8 cellular contexts compared by ENCODE assay signal in the genomic region with DNA sequence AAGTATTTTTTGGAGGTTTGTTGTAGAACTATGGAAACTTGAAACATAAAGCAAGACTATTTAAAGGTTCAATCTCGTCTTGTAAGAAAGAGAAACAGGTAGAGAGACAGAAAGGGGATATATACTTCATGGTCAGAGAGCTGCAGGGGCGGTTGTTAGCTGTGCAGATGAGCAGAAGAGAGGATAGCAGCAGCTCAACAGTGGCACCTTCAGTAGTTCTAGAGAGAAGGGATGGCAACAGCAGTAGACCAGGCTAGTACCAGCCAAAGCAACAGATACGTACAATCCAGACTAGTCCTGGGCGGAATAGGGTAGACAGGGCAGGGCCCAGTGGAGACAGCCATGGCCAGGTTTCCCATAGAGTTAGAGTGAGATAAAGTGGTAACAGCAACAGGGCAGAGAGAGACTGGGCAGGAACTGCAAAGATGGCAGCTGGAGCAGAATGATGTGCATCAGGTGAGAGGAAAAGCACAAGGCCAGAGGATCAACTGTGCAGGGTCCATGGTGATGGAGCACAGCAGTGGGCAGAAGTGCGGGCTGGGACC.
DNase-seq lines count a peak whose midpoint lies in the region; ATAC-seq and TF ChIP-seq lines count a peak whose summit lies in the region.

No MANE protein-coding gene starts in this region.

- intact Hi-C loops in activated CD8-positive, alpha-beta T cell treated with anti-CD3 and anti-CD28 coated beads for 36 hours (cut with micrococcal nuclease) = loop anchor here (5.0 kb wide), 1 partner anchor 398 kb away; no protein-coding TSS in a partner anchor

- ATAC-seq in HG02840 (IDR thresholded peaks at IDR 0.05; ENCODE audit: low FRiP score, unreplicated experiment) = peak; percentile 50
- peak; percentile 94 for ATAC-seq in activated CD8-positive, alpha-beta T cell treated with anti-CD3 and anti-CD28 coated beads for 36 hours
- ATAC-seq in stimulated activated effector memory CD8-positive, alpha-beta T cell treated with anti-CD3 and anti-CD28 coated beads, Interleukin-12 subunit alpha, Interleukin-12 subunit beta, amount 100 ng/mL, for 72 hours = peak; percentile 88

- DNase-seq in NCI-H2171 treated with DMSO at 0.1 percent for 48 hours (lab: John Stamatoyannopoulos, UW) (peak; percentile 40), NCI-H2171 (lab: John Stamatoyannopoulos, UW) (no peak), NCI-H510A (lab: John Stamatoyannopoulos, UW) (peak; percentile 23), glomerular visceral epithelial cell (ENCODE audit: extremely low spot score) (peak; percentile 84), occipital lobe (lab: John Stamatoyannopoulos, UW) (no peak)
- DNase-seq in activated CD8-positive, alpha-beta T cell treated with anti-CD3 and anti-CD28 coated beads for 36 hours = peak; percentile 79
- peak; percentile 9 to 76 for DNase-seq in stimulated activated effector memory CD8-positive, alpha-beta T cell treated with anti-CD3 and anti-CD28 coated beads, Interleukin-12 subunit alpha, Interleukin-12 subunit beta, amount 100 ng/mL, for 72 hours (ENCODE audit: low spot score in 2 of 2)

- peak overlapping the region; percentile 96 for H3K27ac Mint-ChIP-seq in activated CD8-positive, alpha-beta T cell treated with anti-CD3 and anti-CD28 coated beads for 36 hours
- peak overlapping the region; percentile 99 for H3K27ac Mint-ChIP-seq in stimulated activated effector memory CD8-positive, alpha-beta T cell treated with anti-CD3 and anti-CD28 coated beads, Interleukin-12 subunit alpha, Interleukin-12 subunit beta, amount 100 ng/mL, for 72 hours

- no peaks in the 10 kb centered on the region for H3K9me3 Mint-ChIP-seq in activated CD8-positive, alpha-beta T cell treated with anti-CD3 and anti-CD28 coated beads for 36 hours
- H3K9me3 Mint-ChIP-seq in stimulated activated effector memory CD8-positive, alpha-beta T cell treated with anti-CD3 and anti-CD28 coated beads, Interleukin-12 subunit alpha, Interleukin-12 subunit beta, amount 100 ng/mL, for 72 hours = no peaks in the 10 kb centered on the region

- H3K4me3 Mint-ChIP-seq in activated CD8-positive, alpha-beta T cell treated with anti-CD3 and anti-CD28 coated beads for 36 hours = peak overlapping the region; percentile 56
- H3K4me3 Mint-ChIP-seq in stimulated activated effector memory CD8-positive, alpha-beta T cell treated with anti-CD3 and anti-CD28 coated beads, Interleukin-12 subunit alpha, Interleukin-12 subunit beta, amount 100 ng/mL, for 72 hours = peak overlapping the region; percentile 51

- no peaks in the 10 kb centered on the region for H3K36me3 Mint-ChIP-seq in activated CD8-positive, alpha-beta T cell treated with anti-CD3 and anti-CD28 coated beads for 36 hours (ENCODE audit: low read depth)
- peaks cover 21% of the 10 kb centered on the region for H3K36me3 Mint-ChIP-seq in stimulated activated effector memory CD8-positive, alpha-beta T cell treated with anti-CD3 and anti-CD28 coated beads, Interleukin-12 subunit alpha, Interleukin-12 subunit beta, amount 100 ng/mL, for 72 hours

- H3K4me1 Mint-ChIP-seq in activated CD8-positive, alpha-beta T cell treated with anti-CD3 and anti-CD28 coated beads for 36 hours (ENCODE audit: low read depth) = peaks cover 24% of the 10 kb centered on the region
- H3K4me1 Mint-ChIP-seq in stimulated activated effector memory CD8-positive, alpha-beta T cell treated with anti-CD3 and anti-CD28 coated beads, Interleukin-12 subunit alpha, Interleukin-12 subunit beta, amount 100 ng/mL, for 72 hours = peaks cover 22% of the 10 kb centered on the region

- CTCF ChIA-PET in activated CD8-positive, alpha-beta T cell treated with anti-CD3 and anti-CD28 coated beads for 36 hours (lab: Charles Lee) = interaction anchor here (0.9 to 5.1 kb wide), 10 partner anchors 10 to 652 kb away, joined by 3 to 29 read pairs (median 3); no protein-coding TSS in a partner anchor

- no peak for TF ChIP-seq CTCF in activated CD8-positive, alpha-beta T cell treated with anti-CD3 and anti-CD28 coated beads for 36 hours (IDR thresholded peaks at IDR 0.05)

- peaks cover 30% of the 10 kb centered on the region for H3K27me3 Mint-ChIP-seq in activated CD8-positive, alpha-beta T cell treated with anti-CD3 and anti-CD28 coated beads for 36 hours

- POLR2A ChIA-PET in activated CD8-positive, alpha-beta T cell treated with anti-CD3 and anti-CD28 coated beads for 36 hours (lab: Charles Lee) = interaction anchor here (0.6 to 3.0 kb wide), 48 partner anchors 9 to 835 kb away, joined by 3 to 25 read pairs (median 3); a partner anchor contains a TSS

Comparison
In these comparisons a context has a peak if more than half of its experiments do, and no peak if none do; other contexts are left out.
1. DNase-seq: peak in NCI-H2171 treated with DMSO at 0.1 percent for 48 hours (single experiment), NCI-H510A (single experiment), activated CD8-positive, alpha-beta T cell treated with anti-CD3 and anti-CD28 coated beads for 36 hours (single experiment), glomerular visceral epithelial cell (single experiment) and stimulated activated effector memory CD8-positive, alpha-beta T cell treated with anti-CD3 and anti-CD28 coated beads, Interleukin-12 subunit alpha, Interleukin-12 subunit beta, amount 100 ng/mL, for 72 hours (2 of 2); none in NCI-H2171 (single experiment) and occipital lobe (single experiment).
2. Peak in every context shown above with its lines, with median percentiles within 50 percentile points of each other: ATAC-seq.